8 cellular contexts compared by ENCODE assay signal in genomic region chr16:30112197-30113030, GRCh38. TPM values are rescaled to one million over a fixed set of nuclear protein-coding genes. Genes with fewer than 3 reads are reported as not detected.
DNase-seq lines count a peak whose midpoint lies in the region; TF ChIP-seq lines count a peak whose summit lies in the region.

No MANE protein-coding gene starts in this region.

- TF ChIP-seq CTCF in coronary artery (IDR thresholded peaks at IDR 0.05) = peak; percentile 41
- TF ChIP-seq CTCF in mesothelial cell of epicardium (IDR thresholded peaks at IDR 0.05; ENCODE audit: unreplicated experiment) = peak; percentile 39
- TF ChIP-seq CTCF in testis (IDR thresholded peaks at IDR 0.05) = peak in 2 of 3 experiments; percentile 44 to 48

- peaks cover 3 to 57% (median 4%) of the 10 kb centered on the region in 3 donors for H3K36me3 Mint-ChIP-seq in CD8-positive, alpha-beta memory T cell
- peaks cover 25% of the 10 kb centered on the region for H3K36me3 Mint-ChIP-seq in mesothelial cell of epicardium

- no peak overlapping the region for H3K4me3 Mint-ChIP-seq in CD8-positive, alpha-beta memory T cell
- no peak overlapping the region for H3K4me3 Mint-ChIP-seq in mesothelial cell of epicardium

- CTCF ChIA-PET in CD8-positive, alpha-beta memory T cell (lab: Charles Lee) = interaction anchor here (0.9 to 4.6 kb wide), 11 partner anchors 11 to 297 kb away, joined by 3 to 22 read pairs (median 4); partner anchors contain the start of genes ALDOA, CORO1A and TBX6

- H3K4me1 ChIP-seq in CD8-positive, alpha-beta memory T cell (ENCODE audit: insufficient read depth, low read length) = peaks cover 19% of the 10 kb centered on the region
- peaks cover 5% of the 10 kb centered on the region for H3K4me1 ChIP-seq in testis

- no peaks in the 10 kb centered on the region for H3K27me3 Mint-ChIP-seq in CD8-positive, alpha-beta memory T cell
- no peaks in the 10 kb centered on the region for H3K27me3 Mint-ChIP-seq in mesothelial cell of epicardium (ENCODE audit: low read depth)

- H3K27ac Mint-ChIP-seq in CD8-positive, alpha-beta memory T cell = no peak overlapping the region
- no peak overlapping the region for H3K27ac Mint-ChIP-seq in mesothelial cell of epicardium

- no peak overlapping the region for H3K4me3 ChIP-seq in CD8-positive, alpha-beta memory T cell (ENCODE audit: low read length)
- H3K4me3 ChIP-seq in coronary artery = no peak overlapping the region
- H3K4me3 ChIP-seq in testis = no peak overlapping the region

- DNase-seq in CD8-positive, alpha-beta memory T cell = peak in 4 of 5 donors; percentile 25 to 65 (median 36)
- DNase-seq in HuH-7.5 (ENCODE audit: low spot score) (peak; percentile 79), coronary artery (ENCODE audit: low spot score) (no peak), mesothelial cell of epicardium (ENCODE audit: low spot score in 2 of 2, unreplicated experiment in 2 of 2) (no peak), testis (peak; percentile 53), SW480 (ENCODE audit: low spot score) (no peak), NCI-H1092 treated with DMSO at 0.1 percent for 48 hours (lab: John Stamatoyannopoulos, UW) (no peak)
- DNase-seq in activated CD4-positive, CD25-positive, alpha-beta regulatory T cell treated with anti-CD3 and anti-CD28 coated beads, Interleukin-2, amount 50 U/mL, for 72 hours = peak; percentile 77

- H3K36me3 ChIP-seq in CD8-positive, alpha-beta memory T cell (ENCODE audit: insufficient read depth, low read length) = no peaks in the 10 kb centered on the region
- no peaks in the 10 kb centered on the region for H3K36me3 ChIP-seq in testis (ENCODE audit: low read depth, missing control alignments)

- H3K27ac ChIP-seq in CD8-positive, alpha-beta memory T cell (ENCODE audit: low read depth, low read length) = no peak overlapping the region
- peak overlapping the region in 1 of 2 donors; percentile 13 for H3K27ac ChIP-seq in coronary artery
- H3K27ac ChIP-seq in testis = no peak overlapping the region

- H3K9me3 Mint-ChIP-seq in CD8-positive, alpha-beta memory T cell = no peaks in the 10 kb centered on the region
- H3K9me3 Mint-ChIP-seq in mesothelial cell of epicardium = no peaks in the 10 kb centered on the region

- no peak for TF ChIP-seq POLR2A in testis (IDR thresholded peaks at IDR 0.05)

- no peaks in the 10 kb centered on the region for H3K9me3 ChIP-seq in CD8-positive, alpha-beta memory T cell (ENCODE audit: low read length)
- no peaks in the 10 kb centered on the region for H3K9me3 ChIP-seq in testis

- H3K27me3 ChIP-seq in CD8-positive, alpha-beta memory T cell (ENCODE audit: insufficient read depth, low read length, poor library complexity, severe bottlenecking) = no peaks in the 10 kb centered on the region
- no peaks in the 10 kb centered on the region for H3K27me3 ChIP-seq in testis

- peaks cover 12 to 21% (median 12%) of the 10 kb centered on the region in 3 donors for H3K4me1 Mint-ChIP-seq in CD8-positive, alpha-beta memory T cell
- H3K4me1 Mint-ChIP-seq in mesothelial cell of epicardium = peaks cover 2% of the 10 kb centered on the region

- 78 to 82% methylated on average over 24 to 25 of the region's 29 CpGs for WGBS in testis, 2 donors

- intact Hi-C loops in testis (cut with DNase I; ENCODE audit: low total_unique reads) = no loop called here

- POLR2A ChIA-PET in CD8-positive, alpha-beta memory T cell (lab: Charles Lee) = interaction anchor here (0.6 kb wide), 2 partner anchors 13 to 17 kb away, joined by 3 to 4 read pairs; partner anchors contain the start of gene YPEL3

RNA-seq across cellular contexts. Expression of gene GDPD3, which starts 0.9 kb away (rescaled TPM):
- 1 to 10 TPM; 4.7 to 5.3 TPM for total RNA-seq in CD8-positive, alpha-beta memory T cell
- polyA plus RNA-seq in CD8-positive, alpha-beta memory T cell = not detected
- total RNA-seq in mesothelial cell of epicardium = 10.7 to 11.1 TPM (median 10.8 TPM) in 3 replicates
- 1 to 10 TPM; 1.5 to 4.0 TPM for total RNA-seq in testis
- 7.2 TPM for polyA plus RNA-seq in testis (ENCODE audit: insufficient read depth, low read depth, low replicate concordance)

RNA-seq across cellular contexts. Expression of gene MAPK3, which starts 10.6 kb away (rescaled TPM):
- total RNA-seq in CD8-positive, alpha-beta memory T cell = 10 to 100 TPM; 38.3 to 43.0 TPM
- 7.0 TPM for polyA plus RNA-seq in CD8-positive, alpha-beta memory T cell
- total RNA-seq in mesothelial cell of epicardium = 58.7 to 61.2 TPM (median 61.0 TPM) in 3 replicates
- total RNA-seq in testis = 10 to 100 TPM; 69.4 to 81.8 TPM
- polyA plus RNA-seq in testis (ENCODE audit: insufficient read depth, low read depth, low replicate concordance) = 109 TPM

RNA-seq across cellular contexts. Expression of gene YPEL3, which starts 16.4 kb away (rescaled TPM):
- total RNA-seq in CD8-positive, alpha-beta memory T cell = 10 to 100 TPM; 32.6 to 36.1 TPM
- polyA plus RNA-seq in CD8-positive, alpha-beta memory T cell = 326 TPM
- total RNA-seq in mesothelial cell of epicardium (34.5 to 45.0 TPM (median 36.9 TPM) in 3 replicates), testis (10 to 100 TPM; 69.4 to 75.3 TPM)
- polyA plus RNA-seq in testis (ENCODE audit: insufficient read depth, low read depth, low replicate concordance) = 55.3 TPM

RNA-seq across cellular contexts. Expression of gene TBX6, which starts 20.7 kb away (rescaled TPM):
- total RNA-seq in CD8-positive, alpha-beta memory T cell = under 1 TPM; 0.71 to 0.83 TPM
- polyA plus RNA-seq in CD8-positive, alpha-beta memory T cell = not detected
- 2.3 to 2.7 TPM (median 2.4 TPM) in 3 replicates for total RNA-seq in mesothelial cell of epicardium
- 1 to 10 TPM; 1.3 to 2.9 TPM for total RNA-seq in testis
- polyA plus RNA-seq in testis (ENCODE audit: insufficient read depth, low read depth, low replicate concordance) = 1.7 TPM

RNA-seq across cellular contexts. Expression of gene PPP4C, which starts 36.6 kb away (rescaled TPM):
- total RNA-seq in CD8-positive, alpha-beta memory T cell = 100 to 1,000 TPM; 137 to 149 TPM
- polyA plus RNA-seq in CD8-positive, alpha-beta memory T cell = 201 TPM
- total RNA-seq in mesothelial cell of epicardium = 102 to 107 TPM (median 105 TPM) in 3 replicates
- total RNA-seq in testis = 100 to 1,000 TPM in 1 of 2 donors, 10 to 100 TPM in 1; 82.1 to 109 TPM
- polyA plus RNA-seq in testis (ENCODE audit: insufficient read depth, low read depth, low replicate concordance) = 154 TPM

Comparison
In these comparisons a context has a peak if more than half of its experiments do, and no peak if none do; other contexts are left out.
1. DNase-seq: peak in CD8-positive, alpha-beta memory T cell (4 of 5), HuH-7.5 (single experiment), activated CD4-positive, CD25-positive, alpha-beta regulatory T cell treated with anti-CD3 and anti-CD28 coated beads, Interleukin-2, amount 50 U/mL, for 72 hours (single experiment) and testis (single experiment); none in coronary artery (single experiment), mesothelial cell of epicardium (0 of 2), SW480 (single experiment) and NCI-H1092 treated with DMSO at 0.1 percent for 48 hours (single experiment).
2. Peak in every context shown above with its lines, with median percentiles within 50 percentile points of each other: CTCF ChIP-seq.